Comparison of ENCODE assay signal across 25 cellular contexts in the genomic region with DNA sequence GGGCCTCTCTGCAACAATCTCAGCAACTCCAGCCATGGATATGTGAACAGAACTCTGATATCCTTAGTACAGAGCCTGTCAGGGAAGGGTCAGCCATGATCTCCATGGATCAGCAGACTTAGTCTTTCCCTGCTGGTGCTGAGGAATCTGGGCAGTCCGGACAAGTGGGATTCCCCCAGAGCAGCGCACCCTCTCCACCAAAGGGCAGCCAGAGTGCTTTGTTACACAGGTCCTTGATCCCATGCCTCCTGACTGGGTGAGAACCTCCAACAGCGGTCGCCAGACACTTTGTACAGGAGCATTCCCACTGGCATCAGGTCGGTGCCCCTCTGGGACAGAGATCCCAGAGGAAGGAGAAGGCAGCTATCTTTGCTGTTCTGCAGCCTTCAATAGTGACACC.
"Had no signal": no experiment of that assay in that cellular context is flagged by ENCODE, and none has a peak within 500 bp of the region (broad histone marks: within the 10 kb centered on the region; RNA-seq: fewer than 3 reads in every experiment).

No MANE protein-coding gene starts in this region.

- H3K4me3 Mint-ChIP-seq: dendritic cell treated with granulocyte-macrophage colony-stimulating factor and Interleukin-4, amounts not matched to agents 40 ng/mL and 50 ng/mL, for 4 days; effector memory CD8-positive, alpha-beta T cell; endodermal cell; immature natural killer cell; mesothelial cell of epicardium had no signal

- H3K27ac Mint-ChIP-seq: dendritic cell treated with granulocyte-macrophage colony-stimulating factor and Interleukin-4, amounts not matched to agents 40 ng/mL and 50 ng/mL, for 4 days; effector memory CD8-positive, alpha-beta T cell; endodermal cell; immature natural killer cell; mesothelial cell of epicardium had no signal

- H3K27ac ChIP-seq: colonic mucosa, epithelial cell of prostate, esophagus squamous epithelium, gastrocnemius medialis, heart right ventricle, left lung, lower lobe of right lung had no signal

- H3K4me3 ChIP-seq: colonic mucosa, esophagus squamous epithelium, gastrocnemius medialis, heart right ventricle, left lung, lower lobe of right lung, mucosa of descending colon had no signal

- H3K4me1 ChIP-seq: colonic mucosa, esophagus squamous epithelium, gastrocnemius medialis, heart right ventricle, left lung, lower lobe of right lung had no signal

- H3K4me1 Mint-ChIP-seq: endodermal cell, mesothelial cell of epicardium had no signal

- H3K36me3 ChIP-seq: colonic mucosa, esophagus squamous epithelium, gastrocnemius medialis, heart right ventricle, lower lobe of right lung had no signal

- H3K9me3 ChIP-seq: colonic mucosa, esophagus squamous epithelium, gastrocnemius medialis, lower lobe of right lung, mucosa of descending colon had no signal

- ATAC-seq: effector memory CD8-positive, alpha-beta T cell; esophagus mucosa; gastrocnemius medialis; heart right ventricle; left cardiac atrium; left lung; left ventricle myocardium superior; lower lobe of right lung; mucosa of descending colon had no signal

- H3K27me3 Mint-ChIP-seq: dendritic cell treated with granulocyte-macrophage colony-stimulating factor and Interleukin-4, amounts not matched to agents 40 ng/mL and 50 ng/mL, for 4 days; effector memory CD8-positive, alpha-beta T cell had no signal

- DNase-seq: colonic mucosa; cortex of kidney; effector CD8-positive, alpha-beta T cell; effector memory CD8-positive, alpha-beta T cell; endodermal cell; erythroblast; esophagus squamous epithelium; foreskin fibroblast; foreskin melanocyte; gastrocnemius medialis; glutamatergic neuron; head of caudate nucleus; heart right ventricle; hypothalamus; immature natural killer cell; left cardiac atrium; left lung; left ventricle myocardium superior; lower lobe of right lung; mesenchymal stem cell; mucosa of descending colon had no signal

- H3K27me3 ChIP-seq: colonic mucosa, esophagus squamous epithelium, gastrocnemius medialis, heart right ventricle, left lung had no signal
